ENCODE assay signal across 23 cellular contexts in the genomic region with DNA sequence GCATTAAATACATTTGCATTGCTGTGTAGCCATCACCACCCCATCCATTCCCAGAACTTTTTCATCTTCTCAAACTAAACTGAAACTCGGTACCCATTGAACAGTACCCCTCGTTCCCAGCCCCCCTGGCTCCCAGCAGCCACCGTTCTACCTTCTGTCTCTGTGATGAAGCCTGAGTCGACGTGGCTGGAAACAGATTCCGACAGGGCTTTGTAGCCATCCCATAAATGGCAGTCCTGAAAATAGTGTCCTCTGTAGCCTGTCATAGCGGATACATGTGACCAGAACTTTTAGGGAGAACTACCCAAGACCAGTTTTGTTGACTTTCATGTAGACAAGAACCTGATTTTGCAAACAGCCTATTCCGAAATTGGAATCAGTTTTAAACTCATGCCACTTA. TPM values are rescaled to one million over a fixed set of nuclear protein-coding genes. Genes with fewer than 3 reads are reported as not detected.
A peak's percentile ranks its signal among the peaks of the same experiment; 100 is the strongest.
DNase-seq lines count a peak whose midpoint lies in the region; ATAC-seq, FAIRE-seq and TF ChIP-seq lines count a peak whose summit lies in the region.
"Had no signal": no experiment of that assay in that cellular context is flagged by ENCODE, and none has a peak within 500 bp of the region (broad histone marks: within the 10 kb centered on the region; RNA-seq: fewer than 3 reads in every experiment).

No MANE protein-coding gene starts in this region.

- in situ Hi-C loops in K562 (cut with MboI), result no loop called here

- no peak for ATAC-seq in K562
- ATAC-seq: HCT116 had no signal

- H3K27ac ChIP-seq in K562 (ENCODE audit: extremely low read depth, low read depth, low read length), result no peak overlapping the region
- no peak overlapping the region for H3K27ac ChIP-seq in dorsolateral prefrontal cortex
- H3K27ac ChIP-seq: BLaER1 treated with 17β-estradiol and CSF1 and Interleukin-3, amounts not matched to agents 10 nM and 100 nM; RWPE1 had no signal

- TF ChIP-seq CTCF in D721Med (IDR thresholded peaks at IDR 0.05; ENCODE audit: insufficient read depth, missing control alignments), result no peak
- no peak for TF ChIP-seq CTCF in K562 (IDR thresholded peaks at IDR 0.05 in 2 of 3, conservative IDR thresholded peaks at IDR 0.05 in 1 of 3; ENCODE audit: insufficient read depth in 2 of 3, low read depth in 1 of 3, low read length in 3 of 3)
- TF ChIP-seq CTCF in nephron (IDR thresholded peaks at IDR 0.05; ENCODE audit: unreplicated experiment in 3 of 3), result no peak
- no peak for TF ChIP-seq CTCF in dorsolateral prefrontal cortex (IDR thresholded peaks at IDR 0.05 in 54 of 56, conservative IDR thresholded peaks at IDR 0.05 in 2 of 56; ENCODE audit: low read depth in 1 of 56, partially characterized antibody in 56 of 56)

- no peak overlapping the region for H2AFZ ChIP-seq in K562 (ENCODE audit: low read depth, low read length)

- no peak for TF ChIP-seq EP300 in K562 (IDR thresholded peaks at IDR 0.05; ENCODE audit: low read length)

- H3K27ac Mint-ChIP-seq in nephron, result peak overlapping the region; percentile 6 to 79 (median 70)

- DNase-seq in NCI-H1694 (lab: John Stamatoyannopoulos, UW), result peak; percentile 22
- no peak for DNase-seq in NCI-H1694 treated with DMSO at 0.1 percent for 48 hours (lab: John Stamatoyannopoulos, UW)
- no peak for DNase-seq in D721Med (ENCODE audit: insufficient read length, low spot score)
- DNase-seq in K562 (ENCODE audit: extremely low read depth in 1 of 4, low spot score in 3 of 4), result no peak
- DNase-seq in NCI-H2196 (lab: John Stamatoyannopoulos, UW; ENCODE audit: unreplicated experiment), result no peak
- no peak for DNase-seq in dorsolateral prefrontal cortex
- DNase-seq: 8988T; Caco-2; CD4-positive, alpha-beta memory T cell; DMS53; EL; GF-D8; GOT3; IMR-90; Karpas-422; MV-4-11; NCI-H187; NCI-H748 treated with DMSO at 0.1 percent for 48 hours had no signal

- H3K4me3 ChIP-seq in K562, result no peak overlapping the region
- H3K4me3 ChIP-seq in dorsolateral prefrontal cortex, result no peak overlapping the region
- H3K4me3 ChIP-seq: BLaER1 treated with 17β-estradiol and CSF1 and Interleukin-3, amounts not matched to agents 10 nM and 100 nM had no signal

- H3K27me3 ChIP-seq in K562 (ENCODE audit: control insufficient read depth in 2 of 2, insufficient read depth in 2 of 2, low read length in 2 of 2), result no peaks in the 10 kb centered on the region; a peak in 1 of 5 replicates
- no peaks in the 10 kb centered on the region for H3K27me3 ChIP-seq in dorsolateral prefrontal cortex
- H3K27me3 ChIP-seq: BLaER1 treated with 17β-estradiol and CSF1 and Interleukin-3, amounts not matched to agents 10 nM and 100 nM had no signal

- no peak for TF ChIP-seq POLR2A in K562 (conservative IDR thresholded peaks at IDR 0.05)

- 47% methylated on average over 7 of the region's 8 CpGs for whole genome bisulfite sequencing in K562 (ENCODE audit: insufficient coverage, low coverage, missing lambda C conversion rate)

- H3K36me3 ChIP-seq in K562 (ENCODE audit: control insufficient read depth, insufficient read depth, low read length), result no peaks in the 10 kb centered on the region
- H3K36me3 ChIP-seq: BLaER1 treated with 17β-estradiol and CSF1 and Interleukin-3, amounts not matched to agents 10 nM and 100 nM had no signal

- POLR2A ChIA-PET in K562 (lab: Yijun Ruan, JAX), result no interaction called here

- H3K27me3 Mint-ChIP-seq in nephron (ENCODE audit: low read depth), result no peaks in the 10 kb centered on the region
- H3K27me3 Mint-ChIP-seq: CD4-positive, alpha-beta memory T cell had no signal

- H3K4me1 Mint-ChIP-seq in nephron, result peaks cover 62% of the 10 kb centered on the region

- CTCF ChIA-PET in K562 (lab: Yijun Ruan, JAX; ENCODE audit: low intra/inter-chr PET ratio), result no interaction called here

- no peak for TF ChIP-seq RAD21 in K562 (CRISPR knock-in tag; conservative IDR thresholded peaks at IDR 0.05 in 1 of 2, IDR thresholded peaks at IDR 0.05 in 1 of 2)

- peak; percentile 11 for FAIRE-seq in D721Med (lab: Jason Lieb, UNC)
- FAIRE-seq in K562 (lab: Jason Lieb, UNC), result no peak
- FAIRE-seq: GM19239 had no signal

- intact Hi-C loops in K562 (cut with micrococcal nuclease), result no loop called here
- intact Hi-C loops in dorsolateral prefrontal cortex (cut with DNase I), result no loop called here

- no peaks in the 10 kb centered on the region for H3K9me3 ChIP-seq in K562 (replicated peaks; ENCODE audit: control insufficient read depth, insufficient read depth, low read depth, low read length)
- H3K9me3 ChIP-seq: BLaER1 treated with 17β-estradiol and CSF1 and Interleukin-3, amounts not matched to agents 10 nM and 100 nM; Caco-2 had no signal

- no peaks in the 10 kb centered on the region for H3K9me3 Mint-ChIP-seq in nephron
- H3K9me3 Mint-ChIP-seq: CD4-positive, alpha-beta memory T cell had no signal

- no peaks in the 10 kb centered on the region for H3K9me1 ChIP-seq in K562 (ENCODE audit: control insufficient read depth, insufficient read depth, low read length)

- H4K20me1 ChIP-seq in K562 (replicated peaks; ENCODE audit: control insufficient read depth, insufficient read depth, low read length), result peaks cover 7% of the 10 kb centered on the region

- no TSS peak for BruUV-seq in K562 (replicated peaks; lab: Mats Ljungman, UMichigan)

- no peaks in the 10 kb centered on the region for H3K79me2 ChIP-seq in K562 (ENCODE audit: control insufficient read depth, insufficient read depth, low read length)

- H3K9ac ChIP-seq in K562 (ENCODE audit: insufficient read depth in 1 of 2, low read depth in 2 of 2, low read length in 2 of 2), result no peak overlapping the region
- H3K9ac ChIP-seq: BLaER1 treated with 17β-estradiol and CSF1 and Interleukin-3, amounts not matched to agents 10 nM and 100 nM had no signal

- H3K4me1 ChIP-seq in K562 (replicated peaks in 1 of 2; ENCODE audit: control insufficient read depth in 2 of 2, insufficient read depth in 2 of 2, low read length in 2 of 2), result no peaks in the 10 kb centered on the region; a peak in 1 of 5 replicates
- H3K4me1 ChIP-seq: Caco-2 had no signal

- H3K36me3 Mint-ChIP-seq in nephron (ENCODE audit: low read depth), result peaks cover 5% of the 10 kb centered on the region

- no peak overlapping the region for H3K4me2 ChIP-seq in K562 (ENCODE audit: insufficient read depth, low read length)

- peak overlapping the region in 1 of 3 experiments; percentile 34 for H3K4me3 Mint-ChIP-seq in nephron

TF ChIP-seq in K562, 482 proteins besides CTCF, POLR2A, EP300 and RAD21:
- TF ChIP-seq PRDM10 (IDR thresholded peaks at IDR 0.05; ENCODE audit: partially characterized antibody) (peak; percentile 23), KDM4B (IDR thresholded peaks at IDR 0.05; ENCODE audit: borderline replicate concordance in 2 of 2, low read depth in 1 of 2) (no peak)

RNA-seq across cellular contexts. Expression of gene TSHZ1, which starts 59.1 kb away (rescaled TPM):
- 1.8 and 2.1 TPM in 2 replicates for total RNA-seq in K562 (2011; cell fraction: chromatin; rRNA removed; ENCODE audit: low replicate concordance)
- 1.0 and 1.4 TPM in 2 replicates for total RNA-seq in K562 (2011; cell fraction: nucleolus; rRNA removed)
- total RNA-seq in K562 (2011; cell fraction: nucleoplasm; rRNA removed), result 1.5 and 1.9 TPM in 2 replicates
- total RNA-seq in K562 (2014; rRNA removed) (4.1 and 4.8 TPM in 2 replicates), K562 (2014; rRNA removed; fragmentation: Illumina TruSeq; extraction: Trizol) (2.7 TPM in 2 replicates), K562 (2015; rRNA removed; fragmentation: Illumina TruSeq; extraction: Trizol) (3.6 TPM in 2 replicates), K562 (2021) (6.3 and 7.2 TPM in 2 replicates), dorsolateral prefrontal cortex (10 to 100 TPM; 24.7 to 83.6 (median 37.5) TPM)
- polyA plus RNA-seq in K562 (2011; rRNA removed) (1.5 and 2.5 TPM in 2 replicates), K562 (2014; fragmentation: Illumina TruSeq; extraction: Trizol) (4.5 and 5.3 TPM in 2 replicates), K562 (2014; fragmentation: Nextera tagmentation; extraction: Ambion mirVana) (1 to 10 TPM; 1.1 TPM), K562 (2014; rRNA removed) (2.6 and 2.9 TPM in 2 replicates)
- 2.0 TPM in 2 replicates for polyA plus RNA-seq in K562 (2011; cell fraction: cytosol; rRNA removed)
- 2.0 and 2.4 TPM in 2 replicates for polyA plus RNA-seq in K562 (2011; cell fraction: nucleus; rRNA removed)
- 4.6 and 5.5 TPM in 2 replicates for polyA plus RNA-seq in K562 (2012)
- 1.9 and 2.6 TPM in 2 replicates for polyA minus RNA-seq in K562 (2011; rRNA and poly(A)+ RNA removed)
- 3.2 and 4.6 TPM in 2 replicates for polyA minus RNA-seq in K562 (2011; cell fraction: cytosol; rRNA and poly(A)+ RNA removed)
- 1.9 and 2.7 TPM in 2 replicates for polyA minus RNA-seq in K562 (2011; cell fraction: nucleus; rRNA and poly(A)+ RNA removed)
